Comparison of ENCODE assay signal across 8 cellular contexts in the genomic region with DNA sequence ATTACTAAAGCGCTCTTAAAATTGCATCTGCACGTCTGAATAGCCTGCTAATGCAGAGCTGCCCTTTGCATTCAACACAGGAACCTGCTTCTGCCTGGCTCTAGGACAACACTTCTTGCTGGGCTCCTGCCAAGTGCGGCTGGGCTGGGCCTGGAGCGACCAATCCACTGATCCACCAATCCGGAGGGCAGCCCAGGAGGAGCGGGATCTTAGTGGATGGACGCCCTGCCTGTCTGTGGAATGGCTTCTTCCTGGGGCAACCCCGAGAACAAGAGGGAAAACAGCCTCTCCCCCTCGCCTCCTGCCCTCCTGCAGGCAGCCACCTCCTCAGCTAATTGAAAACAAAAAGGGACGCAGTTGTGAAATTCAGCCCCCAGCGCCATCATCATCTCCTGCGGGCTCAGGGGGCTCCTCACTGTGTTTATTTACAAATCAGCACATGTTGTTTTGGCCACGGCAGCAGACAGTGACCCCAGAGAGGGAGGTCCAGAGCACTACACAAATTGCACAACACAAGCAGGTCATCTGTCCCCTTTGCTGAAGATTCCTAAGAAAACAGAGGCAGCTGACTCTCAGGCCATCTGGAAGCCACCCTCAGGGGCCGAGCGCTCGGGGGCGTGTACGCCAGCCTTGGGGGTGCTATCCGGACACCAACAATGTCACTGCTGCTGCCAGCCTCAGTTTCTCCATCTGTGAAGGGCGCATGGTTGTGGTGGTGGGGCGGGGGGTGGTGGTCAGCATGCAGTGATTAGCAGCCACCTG.
A peak's percentile ranks its signal among the peaks of the same experiment; 100 is the strongest.
DNase-seq lines count a peak whose midpoint lies in the region; ATAC-seq and TF ChIP-seq lines count a peak whose summit lies in the region.

No MANE protein-coding gene starts in this region.

- H3K4me3 ChIP-seq in GM12865 (ENCODE audit: low read depth, low read length): no peak overlapping the region
- H3K4me3 ChIP-seq in iPS-20b (ENCODE audit: low read length): peak overlapping the region; percentile 2; the same call in 1 of the 2 replicates
- peak overlapping the region; percentile 45 for H3K4me3 ChIP-seq in retinal pigment epithelial cell (ENCODE audit: low read length)

- H3K36me3 Mint-ChIP-seq in activated naive CD8-positive, alpha-beta T cell treated with anti-CD3 and anti-CD28 coated beads, Interleukin-2, amount 50 U/mL, for 24 hours (ENCODE audit: low read depth): no peaks in the 10 kb centered on the region

- TF ChIP-seq CTCF in GM12865 (IDR thresholded peaks at IDR 0.05; ENCODE audit: insufficient read depth, low read depth, low read length, missing control alignments) (no peak), retinal pigment epithelial cell (conservative IDR thresholded peaks at IDR 0.05; ENCODE audit: low read depth, low read length) (no peak)

- no peaks in the 10 kb centered on the region for H3K36me3 ChIP-seq in iPS-20b (ENCODE audit: insufficient read depth, low read depth, low read length)

- no peak overlapping the region for H3K4me3 Mint-ChIP-seq in activated naive CD8-positive, alpha-beta T cell treated with anti-CD3 and anti-CD28 coated beads, Interleukin-2, amount 50 U/mL, for 24 hours

- H3K9ac ChIP-seq in iPS-20b (ENCODE audit: low read depth, low read length): peak overlapping the region; percentile 14; the same call in 1 of the 2 replicates

- H3K4me1 Mint-ChIP-seq in activated naive CD8-positive, alpha-beta T cell treated with anti-CD3 and anti-CD28 coated beads, Interleukin-2, amount 50 U/mL, for 24 hours: peaks cover 5% of the 10 kb centered on the region

- ATAC-seq in GM18867 (IDR thresholded peaks at IDR 0.05; ENCODE audit: unreplicated experiment): no peak
- ATAC-seq in GM18873 (IDR thresholded peaks at IDR 0.05; ENCODE audit: low FRiP score, unreplicated experiment): no peak
- ATAC-seq in activated naive CD8-positive, alpha-beta T cell treated with anti-CD3 and anti-CD28 coated beads, Interleukin-2, amount 50 U/mL, for 24 hours: no peak

- peaks cover 17% of the 10 kb centered on the region; the same call in 1 of the 2 replicates for H3K4me1 ChIP-seq in iPS-20b (ENCODE audit: insufficient read depth, low read length)

- peaks cover 6% of the 10 kb centered on the region for H3K27me3 Mint-ChIP-seq in activated naive CD8-positive, alpha-beta T cell treated with anti-CD3 and anti-CD28 coated beads, Interleukin-2, amount 50 U/mL, for 24 hours

- H3K9me3 ChIP-seq in iPS-20b (ENCODE audit: insufficient read depth, low read depth, low read length): no peaks in the 10 kb centered on the region

- peaks cover 4% of the 10 kb centered on the region; the same call in 1 of the 2 replicates for H3K27me3 ChIP-seq in iPS-20b (ENCODE audit: insufficient read depth, low read length)

- H3K27ac ChIP-seq in iPS-20b (ENCODE audit: low read length): peak overlapping the region; percentile 4

- DNase-seq in GM12865 (ENCODE audit: low read depth) (peak; percentile 24), NCI-H524 (lab: John Stamatoyannopoulos, UW) (peak; percentile 81 to 91), cerebellar nuclear complex (lab: John Stamatoyannopoulos, UW) (peak; percentile 98), retinal pigment epithelial cell (ENCODE audit: low read depth) (peak; percentile 89)
- no peak for DNase-seq in activated naive CD8-positive, alpha-beta T cell treated with anti-CD3 and anti-CD28 coated beads, Interleukin-2, amount 50 U/mL, for 24 hours

- H3K9me3 Mint-ChIP-seq in activated naive CD8-positive, alpha-beta T cell treated with anti-CD3 and anti-CD28 coated beads, Interleukin-2, amount 50 U/mL, for 24 hours: no peaks in the 10 kb centered on the region

- no peak overlapping the region for H3K27ac Mint-ChIP-seq in activated naive CD8-positive, alpha-beta T cell treated with anti-CD3 and anti-CD28 coated beads, Interleukin-2, amount 50 U/mL, for 24 hours
